ENCODE assay signal across 1 cellular context in the genomic region with DNA sequence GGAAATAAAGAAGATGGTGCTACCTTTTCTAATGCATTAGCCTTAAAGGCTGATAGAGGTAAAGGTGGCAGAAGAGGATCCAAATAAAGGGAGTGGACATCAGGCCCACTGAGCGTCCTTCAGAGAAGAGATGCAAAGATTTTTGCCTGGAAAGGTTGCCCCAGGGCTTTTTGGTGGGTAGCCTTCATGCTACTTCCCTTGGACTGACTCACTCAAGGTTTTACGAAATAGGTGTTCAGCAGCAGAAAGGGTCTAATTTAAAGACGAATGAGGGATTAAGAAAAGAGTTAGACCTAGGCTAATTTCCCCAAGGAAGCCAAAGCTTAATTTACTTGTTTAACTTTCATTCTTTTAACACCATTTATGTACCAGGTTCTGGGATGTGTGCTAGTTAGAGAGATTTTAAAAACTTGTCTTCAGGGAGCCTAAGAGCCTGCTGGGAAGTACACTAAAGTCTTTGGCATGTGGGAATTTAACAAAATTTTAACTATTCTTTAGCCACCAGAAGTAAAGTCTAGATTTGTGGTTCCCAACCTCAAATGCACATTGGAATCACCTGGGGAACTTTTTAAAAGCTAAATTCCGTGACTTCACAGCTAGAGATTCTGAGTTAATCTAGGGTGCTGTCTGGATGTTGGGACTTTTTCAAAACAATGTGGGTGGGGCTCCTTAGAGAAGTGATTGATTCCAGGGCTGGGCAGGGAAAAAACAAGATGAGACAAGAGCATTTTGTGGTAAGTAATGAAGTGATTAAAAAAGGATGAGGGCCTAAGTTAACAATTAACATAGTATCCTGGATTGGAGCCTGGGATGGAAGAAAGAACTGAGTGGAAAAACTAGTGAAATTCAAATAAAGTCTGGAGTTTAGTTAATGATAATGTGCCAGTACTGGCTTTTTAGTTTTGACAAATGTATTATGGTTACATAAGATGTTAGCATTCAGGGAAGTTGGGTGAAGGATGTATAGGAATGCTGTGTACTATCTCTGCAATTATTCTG.
TF ChIP-seq lines count a peak whose summit lies in the region.

No MANE protein-coding gene starts in this region.

TF ChIP-seq in H1, 55 proteins besides CTCF, POLR2A, EP300 and RAD21:
- TF ChIP-seq TEAD4 (IDR thresholded peaks at IDR 0.05; ENCODE audit: low read depth, low read length), result no peak
- TF ChIP-seq POLR2AphosphoS5 (IDR thresholded peaks at IDR 0.05; ENCODE audit: low read depth, low read length), result no peak
- TF ChIP-seq EZH2 (IDR thresholded peaks at IDR 0.05; ENCODE audit: low read depth, low read length, severe bottlenecking), result no peak
- TF ChIP-seq RBBP5 (IDR thresholded peaks at IDR 0.05; ENCODE audit: borderline replicate concordance, low read depth, low read length), result no peak
- no peak for TF ChIP-seq SP2 (IDR thresholded peaks at IDR 0.05; ENCODE audit: low read length)
- no peak for TF ChIP-seq MAFK (IDR thresholded peaks at IDR 0.05; ENCODE audit: low read depth, low read length)
- TF ChIP-seq KDM1A (IDR thresholded peaks at IDR 0.05; ENCODE audit: borderline replicate concordance, low read length), result no peak
- TF ChIP-seq SAP30 (IDR thresholded peaks at IDR 0.05; ENCODE audit: insufficient read depth, insufficient replicate concordance, low read length), result no peak
- TF ChIP-seq SP4 (IDR thresholded peaks at IDR 0.05; ENCODE audit: low read length), result no peak
- TF ChIP-seq YY1 (IDR thresholded peaks at IDR 0.05; ENCODE audit: low read depth, low read length), result no peak
TF ChIP-seq in H1: peak in this region for 0.
